Comparison of ENCODE assay signal across 9 cellular contexts in the genomic region with DNA sequence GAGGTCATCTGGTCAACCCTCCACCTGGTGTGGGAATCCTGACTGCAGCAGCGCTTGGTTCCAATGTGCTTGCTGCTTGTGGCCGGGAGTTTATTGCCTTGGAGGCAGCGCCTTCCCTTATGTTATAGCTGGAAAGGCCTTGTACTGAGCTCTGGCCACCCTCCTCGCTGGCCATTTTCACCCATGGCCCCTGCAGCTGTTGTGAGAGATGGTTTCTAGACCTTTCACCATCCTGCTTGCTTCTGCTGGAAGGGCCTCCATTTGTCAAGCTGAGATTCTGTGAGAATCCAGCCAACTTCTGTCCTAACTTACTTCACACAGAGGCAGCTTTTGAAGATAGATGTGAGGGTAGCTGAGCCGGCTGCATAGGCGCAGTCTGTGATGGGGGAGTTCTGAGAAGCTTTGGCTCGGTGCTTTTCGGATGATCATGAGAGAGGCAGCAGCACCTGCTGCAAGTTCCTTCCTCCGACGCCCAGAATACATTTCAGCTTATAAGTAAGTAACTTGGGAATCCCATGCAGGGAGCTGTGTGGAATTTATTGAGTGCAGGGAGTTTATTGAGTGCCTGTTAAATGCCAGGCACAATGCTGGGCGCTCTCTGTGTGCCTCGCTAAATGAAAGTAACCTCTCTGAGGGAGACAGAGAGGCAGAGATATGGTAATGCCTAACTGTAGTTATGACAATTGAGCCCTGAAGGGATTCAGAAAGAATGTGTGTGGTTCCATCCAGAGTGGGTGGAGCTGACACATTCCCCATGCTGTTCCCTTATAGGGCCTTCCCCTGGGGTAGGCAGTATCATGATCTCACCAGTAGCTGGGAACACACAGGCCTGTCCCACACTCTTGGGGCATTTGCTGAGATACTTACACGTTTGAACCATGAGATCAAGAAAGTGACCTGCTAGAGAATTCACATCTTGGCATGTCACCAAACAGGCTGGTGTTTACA. TPM values are rescaled to one million over a fixed set of nuclear protein-coding genes. Genes with fewer than 3 reads are reported as not detected.
DNase-seq lines count a peak whose midpoint lies in the region; FAIRE-seq lines count a peak whose summit lies in the region.
"Had no signal": no experiment of that assay in that cellular context is flagged by ENCODE, and none has a peak within 500 bp of the region (broad histone marks: within the 10 kb centered on the region; RNA-seq: fewer than 3 reads in every experiment).

No MANE protein-coding gene starts in this region.

- peaks cover 15% of the 10 kb centered on the region for H3K27me3 ChIP-seq in BLaER1

- 0 out of 2 replicates have a peak, but pooled peaks cover 5% of the 10 kb centered on the region for H3K36me3 ChIP-seq in BLaER1

- H3K9ac ChIP-seq in BLaER1 = no peak overlapping the region

- peaks cover 58% of the 10 kb centered on the region for H3K4me1 ChIP-seq in BLaER1

- FAIRE-seq in RCC 7860 (lab: Jason Lieb, UNC) = no peak

- H3K27ac ChIP-seq in BLaER1 = peak overlapping the region; percentile 48; the same call in 1 of the 2 replicates

- peak overlapping the region; percentile 78 for H3K4me2 ChIP-seq in BLaER1

- peak; percentile 41 for DNase-seq in RCC 7860 (ENCODE audit: low spot score)
- peak; percentile 84 for DNase-seq in fibroblast of gingiva (ENCODE audit: low read depth)
- DNase-seq in myocyte (ENCODE audit: low read depth) = peak; percentile 93
- DNase-seq in central memory CD4-positive, alpha-beta T cell = no peak
- no peak for DNase-seq in DMS114 treated with DMSO at 0.1 percent for 48 hours (lab: John Stamatoyannopoulos, UW; ENCODE audit: unreplicated experiment)
- no peak for DNase-seq in stimulated activated naive CD4-positive, alpha-beta T cell (lab: John Stamatoyannopoulos, UW)
- DNase-seq in stimulated activated CD8-positive, alpha-beta memory T cell treated with anti-CD3 and anti-CD28 coated beads, Interleukin-4, amount 100 ng/mL, for 48 hours = no peak
- DNase-seq: T-helper 17 cell had no signal

- no peaks in the 10 kb centered on the region for H3K9me3 ChIP-seq in BLaER1

- no peak overlapping the region for H3K4me3 ChIP-seq in BLaER1

- H4K20me1 ChIP-seq in BLaER1 = peaks cover 98% of the 10 kb centered on the region

RNA-seq across cellular contexts. Expression of a gene that starts 8.9 kb away (rescaled TPM):
- total RNA-seq in myocyte = 24.9 and 29.1 TPM in 2 replicates
- 148 TPM for polyA plus RNA-seq in myocyte (2012)

Comparison
In these comparisons a context has a peak if more than half of its experiments do, and no peak if none do; other contexts are left out.
1. DNase-seq: peak in RCC 7860 (single experiment), fibroblast of gingiva (single experiment) and myocyte (single experiment); none in central memory CD4-positive, alpha-beta T cell (single experiment), DMS114 treated with DMSO at 0.1 percent for 48 hours (single experiment), stimulated activated naive CD4-positive, alpha-beta T cell (0 of 6) and stimulated activated CD8-positive, alpha-beta memory T cell treated with anti-CD3 and anti-CD28 coated beads, Interleukin-4, amount 100 ng/mL, for 48 hours (single experiment).